Comparison of ENCODE assay signal across 1 cellular context in the genomic region with DNA sequence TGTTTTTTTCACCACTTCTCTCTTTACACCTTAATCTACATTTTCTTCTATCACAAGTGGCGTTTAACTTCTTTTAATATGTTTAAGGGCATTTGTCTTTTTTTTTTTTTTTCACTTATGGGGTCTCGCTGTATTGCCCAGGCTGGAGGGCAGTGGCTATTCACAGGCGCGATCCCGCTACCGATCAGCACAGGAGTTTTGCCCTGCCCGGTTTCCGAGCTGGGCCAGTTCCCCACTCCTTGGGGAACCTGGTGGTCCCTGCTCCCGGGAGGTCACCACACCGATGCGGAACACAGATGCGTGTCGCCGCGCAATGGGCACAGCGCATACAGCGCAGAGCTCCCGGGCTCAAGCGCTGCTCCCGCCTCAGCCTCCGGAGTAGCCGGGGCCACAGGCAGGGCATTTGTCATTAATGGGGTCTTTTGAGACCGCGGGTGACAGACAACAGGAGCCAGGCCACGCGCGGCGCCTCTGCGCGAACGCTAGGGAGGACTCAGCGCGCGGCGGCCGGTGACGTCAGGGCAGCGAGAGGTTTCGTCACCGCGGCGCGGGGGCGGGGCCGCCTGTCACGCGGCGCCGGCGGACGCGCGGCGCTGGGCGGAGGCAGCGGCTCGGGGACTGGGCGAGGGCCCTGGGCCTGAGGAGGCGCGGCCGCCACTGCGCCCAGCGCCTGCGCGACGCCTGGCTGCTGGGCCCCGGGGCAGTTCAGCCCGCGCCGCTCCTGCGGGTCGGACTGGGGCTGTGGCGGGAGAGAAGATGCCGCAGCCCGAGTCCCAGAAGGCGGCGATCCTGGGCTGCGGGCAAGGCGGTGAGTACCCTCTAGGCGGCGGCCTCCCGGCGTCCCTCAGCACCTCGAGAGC.
TF ChIP-seq lines count a peak whose summit lies in the region.

TSS of gene GALNT11 (plus strand) at position 598 of the 860 bp plus-strand sequence. CDS start 68,554 bp downstream, outside the sequence.

TF ChIP-seq in GM12878, 131 proteins besides CTCF, POLR2A, EP300 and RAD21 (continued from another document):
- TF ChIP-seq NFYA (IDR thresholded peaks at IDR 0.05; ENCODE audit: borderline replicate concordance, low read depth, low read length) (no peak), NRF1 (conservative IDR thresholded peaks at IDR 0.05; ENCODE audit: low read depth, low read length) (0 out of 2 replicates have a peak, but pooled peaks have one; percentile 10), SIN3A (IDR thresholded peaks at IDR 0.05; ENCODE audit: low read depth, low read length) (no peak), NR2F1 (conservative IDR thresholded peaks at IDR 0.05) (0 out of 2 replicates have a peak, but pooled peaks have one; percentile 17), ASH2L (IDR thresholded peaks at IDR 0.05; ENCODE audit: borderline replicate concordance, low read depth) (no peak), EGR1 (IDR thresholded peaks at IDR 0.05; ENCODE audit: borderline replicate concordance in 1 of 2, low read depth in 2 of 2, low read length in 2 of 2) (peak; percentile 52 to 87), YY1 (IDR thresholded peaks at IDR 0.05; ENCODE audit: low read depth, low read length) (no peak), ZBTB33 (IDR thresholded peaks at IDR 0.05) (no peak), IKZF1 (conservative IDR thresholded peaks at IDR 0.05) (peak; percentile 43; the same call in 1 of the 2 replicates)
- TF ChIP-seq, protein P1, sequence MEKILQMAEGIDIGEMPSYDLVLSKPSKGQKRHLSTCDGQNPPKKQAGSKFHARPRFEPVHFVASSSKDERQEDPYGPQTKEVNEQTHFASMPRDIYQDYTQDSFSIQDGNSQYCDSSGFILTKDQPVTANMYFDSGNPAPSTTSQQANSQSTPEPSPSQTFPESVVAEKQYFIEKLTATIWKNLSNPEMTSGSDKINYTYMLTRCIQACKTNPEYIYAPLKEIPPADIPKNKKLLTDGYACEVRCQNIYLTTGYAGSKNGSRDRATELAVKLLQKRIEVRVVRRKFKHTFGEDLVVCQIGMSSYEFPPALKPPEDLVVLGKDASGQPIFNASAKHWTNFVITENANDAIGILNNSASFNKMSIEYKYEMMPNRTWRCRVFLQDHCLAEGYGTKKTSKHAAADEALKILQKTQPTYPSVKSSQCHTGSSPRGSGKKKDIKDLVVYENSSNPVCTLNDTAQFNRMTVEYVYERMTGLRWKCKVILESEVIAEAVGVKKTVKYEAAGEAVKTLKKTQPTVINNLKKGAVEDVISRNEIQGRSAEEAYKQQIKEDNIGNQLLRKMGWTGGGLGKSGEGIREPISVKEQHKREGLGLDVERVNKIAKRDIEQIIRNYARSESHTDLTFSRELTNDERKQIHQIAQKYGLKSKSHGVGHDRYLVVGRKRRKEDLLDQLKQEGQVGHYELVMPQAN (conservative IDR thresholded peaks at IDR 0.05) = no peak
- TF ChIP-seq, protein P2, sequence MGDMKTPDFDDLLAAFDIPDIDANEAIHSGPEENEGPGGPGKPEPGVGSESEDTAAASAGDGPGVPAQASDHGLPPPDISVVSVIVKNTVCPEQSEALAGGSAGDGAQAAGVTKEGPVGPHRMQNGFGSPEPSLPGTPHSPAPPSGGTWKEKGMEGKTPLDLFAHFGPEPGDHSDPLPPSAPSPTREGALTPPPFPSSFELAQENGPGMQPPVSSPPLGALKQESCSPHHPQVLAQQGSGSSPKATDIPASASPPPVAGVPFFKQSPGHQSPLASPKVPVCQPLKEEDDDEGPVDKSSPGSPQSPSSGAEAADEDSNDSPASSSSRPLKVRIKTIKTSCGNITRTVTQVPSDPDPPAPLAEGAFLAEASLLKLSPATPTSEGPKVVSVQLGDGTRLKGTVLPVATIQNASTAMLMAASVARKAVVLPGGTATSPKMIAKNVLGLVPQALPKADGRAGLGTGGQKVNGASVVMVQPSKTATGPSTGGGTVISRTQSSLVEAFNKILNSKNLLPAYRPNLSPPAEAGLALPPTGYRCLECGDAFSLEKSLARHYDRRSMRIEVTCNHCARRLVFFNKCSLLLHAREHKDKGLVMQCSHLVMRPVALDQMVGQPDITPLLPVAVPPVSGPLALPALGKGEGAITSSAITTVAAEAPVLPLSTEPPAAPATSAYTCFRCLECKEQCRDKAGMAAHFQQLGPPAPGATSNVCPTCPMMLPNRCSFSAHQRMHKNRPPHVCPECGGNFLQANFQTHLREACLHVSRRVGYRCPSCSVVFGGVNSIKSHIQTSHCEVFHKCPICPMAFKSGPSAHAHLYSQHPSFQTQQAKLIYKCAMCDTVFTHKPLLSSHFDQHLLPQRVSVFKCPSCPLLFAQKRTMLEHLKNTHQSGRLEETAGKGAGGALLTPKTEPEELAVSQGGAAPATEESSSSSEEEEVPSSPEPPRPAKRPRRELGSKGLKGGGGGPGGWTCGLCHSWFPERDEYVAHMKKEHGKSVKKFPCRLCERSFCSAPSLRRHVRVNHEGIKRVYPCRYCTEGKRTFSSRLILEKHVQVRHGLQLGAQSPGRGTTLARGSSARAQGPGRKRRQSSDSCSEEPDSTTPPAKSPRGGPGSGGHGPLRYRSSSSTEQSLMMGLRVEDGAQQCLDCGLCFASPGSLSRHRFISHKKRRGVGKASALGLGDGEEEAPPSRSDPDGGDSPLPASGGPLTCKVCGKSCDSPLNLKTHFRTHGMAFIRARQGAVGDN (IDR thresholded peaks at IDR 0.05) = peak; percentile 41; the same call in 1 of the 2 replicates
